13 cellular contexts compared by ENCODE assay signal in genomic region chr17:55609737-55610201, GRCh38.
DNase-seq lines count a peak whose midpoint lies in the region; ATAC-seq and TF ChIP-seq lines count a peak whose summit lies in the region.
"Had no signal": no experiment of that assay in that cellular context is flagged by ENCODE, and none has a peak within 500 bp of the region (broad histone marks: within the 10 kb centered on the region; RNA-seq: fewer than 3 reads in every experiment).

No MANE protein-coding gene starts in this region.

- no peak overlapping the region for H4K91ac ChIP-seq in mesenchymal stem cell (ENCODE audit: low read length)

- no peak overlapping the region for H3K4ac ChIP-seq in mesenchymal stem cell (ENCODE audit: low read depth in 1 of 2, low read length in 2 of 2)

- H3K9ac ChIP-seq in mesenchymal stem cell (ENCODE audit: low read length): peak overlapping the region; percentile 65

- WGBS in mesenchymal stem cell: 3% methylated on average over 3 of the region's 3 CpGs
- WGBS in thyroid gland, 2 donors: 58 to 60% methylated on average over 3 of the region's 3 CpGs

- no peak overlapping the region for H2BK12ac ChIP-seq in mesenchymal stem cell (ENCODE audit: low read length in 2 of 2)

- peak; percentile 98 for DNase-seq in LHCN-M2 (ENCODE audit: low read depth)
- peak; percentile 54 to 58 for DNase-seq in cardiac fibroblast (ENCODE audit: low read depth in 2 of 2)
- DNase-seq in mesenchymal stem cell: peak; percentile 100
- peak; percentile 33 to 45 for DNase-seq in thyroid gland
- DNase-seq in NOMO-1 treated with dmso at 0.1 percent for 144 hours (lab: John Stamatoyannopoulos, UW; ENCODE audit: unreplicated experiment): no peak
- no peak for DNase-seq in ureter (ENCODE audit: low spot score)
- DNase-seq in GM13977 (ENCODE audit: low spot score): no peak
- DNase-seq: activated naive CD8-positive, alpha-beta T cell treated with anti-CD3 and anti-CD28 coated beads, Interleukin-2, amount 10 ng/mL, durations not matched to agents 7 days and 5 days; hippocampal formation; midbrain; NCI-H1930 had no signal

- no peaks in the 10 kb centered on the region for H3K79me1 ChIP-seq in mesenchymal stem cell (replicated peaks; ENCODE audit: low read length, poor library complexity, severe bottlenecking)

- no peak overlapping the region for H2BK15ac ChIP-seq in mesenchymal stem cell (ENCODE audit: low read depth, poor library complexity, severe bottlenecking)

- no peak overlapping the region for H3K4me2 ChIP-seq in mesenchymal stem cell (ENCODE audit: low read length, poor library complexity, severe bottlenecking)

- H3K4me3 ChIP-seq in cardiac fibroblast (replicated peaks in 1 of 2; ENCODE audit: low read depth in 2 of 2, low read length in 2 of 2): no peak overlapping the region
- H3K4me3 ChIP-seq in mesenchymal stem cell (ENCODE audit: insufficient read depth in 1 of 2, low read depth in 1 of 2, low read length in 2 of 2): no peak overlapping the region
- H3K4me3 ChIP-seq in thyroid gland (replicated peaks in 1 of 3): no peak overlapping the region

- no peak overlapping the region for H2BK120ac ChIP-seq in mesenchymal stem cell (ENCODE audit: low read depth, low read length)

- H2AK5ac ChIP-seq in mesenchymal stem cell (ENCODE audit: low read length, severe bottlenecking): no peak overlapping the region

- no peaks in the 10 kb centered on the region for H3K27me3 ChIP-seq in mesenchymal stem cell (ENCODE audit: control insufficient read depth in 1 of 2, insufficient read depth in 1 of 2, low read length in 2 of 2)
- H3K27me3 ChIP-seq in thyroid gland: no peaks in the 10 kb centered on the region

- H3K27ac ChIP-seq in mesenchymal stem cell (ENCODE audit: low read length, poor library complexity, severe bottlenecking) (no peak overlapping the region), thyroid gland (peak overlapping the region in 1 of 3 donors; percentile 32)

- H3K18ac ChIP-seq in mesenchymal stem cell (ENCODE audit: low read depth in 1 of 2, low read length in 2 of 2): no peak overlapping the region

- intact Hi-C loops in thyroid gland (cut with DNase I): no loop called here

- in situ Hi-C loops in GM13977 (cut with MboI; ENCODE audit: low pct_unique_long_range_greater_than_20kb, low sequenced_read_pairs, unreplicated experiment): no loop called here

- no peak overlapping the region for H2BK5ac ChIP-seq in mesenchymal stem cell (ENCODE audit: low read depth, low read length, poor library complexity, severe bottlenecking)

- no peak overlapping the region for H3K14ac ChIP-seq in mesenchymal stem cell (ENCODE audit: low read length in 2 of 2)

- H3K9me3 ChIP-seq in mesenchymal stem cell (ENCODE audit: control insufficient read depth, low read length) (no peaks in the 10 kb centered on the region), thyroid gland (no peaks in the 10 kb centered on the region)

- no peak for ATAC-seq in GM21528 (IDR thresholded peaks at IDR 0.05; ENCODE audit: low FRiP score, unreplicated experiment)
- ATAC-seq: HCT116 had no signal

- H3K36me3 ChIP-seq in mesenchymal stem cell (ENCODE audit: control insufficient read depth in 1 of 2, insufficient read depth in 2 of 2, low read depth in 1 of 2, low read length in 2 of 2) (no peaks in the 10 kb centered on the region), thyroid gland (no peaks in the 10 kb centered on the region)

- no peak for TF ChIP-seq CTCF in cardiac fibroblast (IDR thresholded peaks at IDR 0.05; ENCODE audit: low read depth, low read length)
- TF ChIP-seq CTCF in thyroid gland (IDR thresholded peaks at IDR 0.05): no peak
- no peak for TF ChIP-seq CTCF in GM13977 (IDR thresholded peaks at IDR 0.05; ENCODE audit: extremely low read depth, insufficient read depth, missing control alignments)

- no peak for TF ChIP-seq POLR2A in thyroid gland (IDR thresholded peaks at IDR 0.05)

- H3K4me1 ChIP-seq in mesenchymal stem cell (ENCODE audit: control insufficient read depth, insufficient read depth, low read depth, low read length) (no peaks in the 10 kb centered on the region), thyroid gland (peaks cover 0 to 36% of the 10 kb centered on the region in 2 donors)

- no peak overlapping the region for H4K8ac ChIP-seq in mesenchymal stem cell (ENCODE audit: low read length)

- no peak overlapping the region for H2AFZ ChIP-seq in mesenchymal stem cell (ENCODE audit: low read depth, low read length)

- no peak overlapping the region for H3K23ac ChIP-seq in mesenchymal stem cell (ENCODE audit: low read length in 2 of 2)

Comparison
In these comparisons a context has a peak if more than half of its experiments do, and no peak if none do; other contexts are left out.
1. DNase-seq: peak in LHCN-M2 (single experiment), cardiac fibroblast (2 of 2), mesenchymal stem cell (single experiment) and thyroid gland (2 of 2); none in NOMO-1 treated with dmso at 0.1 percent for 144 hours (single experiment), ureter (single experiment) and GM13977 (single experiment).